In the genomic region with DNA sequence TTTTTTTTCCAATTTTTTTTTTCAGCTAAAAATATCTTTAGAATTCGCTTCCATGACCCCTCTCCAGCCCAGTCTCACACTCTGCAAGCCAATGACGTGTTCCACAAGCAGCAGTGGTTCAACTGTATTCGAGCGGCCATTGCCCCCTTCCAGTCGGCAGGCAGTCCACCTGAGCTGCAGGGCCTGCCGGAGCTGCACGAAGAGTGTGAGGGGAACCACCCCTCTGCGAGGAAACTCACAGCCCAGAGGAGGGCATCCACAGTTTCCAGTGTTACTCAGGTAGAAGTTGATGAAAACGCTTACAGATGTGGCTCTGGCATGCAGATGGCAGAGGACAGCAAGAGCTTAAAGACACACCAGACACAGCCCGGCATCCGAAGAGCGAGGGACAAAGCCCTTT, we compare ENCODE assay signal across 1 cellular context.
A peak's percentile ranks its signal among the peaks of the same experiment; 100 is the strongest.
TF ChIP-seq lines count a peak whose summit lies in the region.

No MANE protein-coding gene starts in this region.

TF ChIP-seq in HepG2, 621 proteins besides CTCF, POLR2A, EP300 and RAD21:
- TF ChIP-seq ZC3H13 (CRISPR knock-in tag; IDR thresholded peaks at IDR 0.05), result no peak
- peak; percentile 69 for TF ChIP-seq RBM22 (optimal IDR thresholded peaks at IDR 0.05; ENCODE audit: low read length)
